Comparison of ENCODE assay signal across 9 cellular contexts in the genomic region with DNA sequence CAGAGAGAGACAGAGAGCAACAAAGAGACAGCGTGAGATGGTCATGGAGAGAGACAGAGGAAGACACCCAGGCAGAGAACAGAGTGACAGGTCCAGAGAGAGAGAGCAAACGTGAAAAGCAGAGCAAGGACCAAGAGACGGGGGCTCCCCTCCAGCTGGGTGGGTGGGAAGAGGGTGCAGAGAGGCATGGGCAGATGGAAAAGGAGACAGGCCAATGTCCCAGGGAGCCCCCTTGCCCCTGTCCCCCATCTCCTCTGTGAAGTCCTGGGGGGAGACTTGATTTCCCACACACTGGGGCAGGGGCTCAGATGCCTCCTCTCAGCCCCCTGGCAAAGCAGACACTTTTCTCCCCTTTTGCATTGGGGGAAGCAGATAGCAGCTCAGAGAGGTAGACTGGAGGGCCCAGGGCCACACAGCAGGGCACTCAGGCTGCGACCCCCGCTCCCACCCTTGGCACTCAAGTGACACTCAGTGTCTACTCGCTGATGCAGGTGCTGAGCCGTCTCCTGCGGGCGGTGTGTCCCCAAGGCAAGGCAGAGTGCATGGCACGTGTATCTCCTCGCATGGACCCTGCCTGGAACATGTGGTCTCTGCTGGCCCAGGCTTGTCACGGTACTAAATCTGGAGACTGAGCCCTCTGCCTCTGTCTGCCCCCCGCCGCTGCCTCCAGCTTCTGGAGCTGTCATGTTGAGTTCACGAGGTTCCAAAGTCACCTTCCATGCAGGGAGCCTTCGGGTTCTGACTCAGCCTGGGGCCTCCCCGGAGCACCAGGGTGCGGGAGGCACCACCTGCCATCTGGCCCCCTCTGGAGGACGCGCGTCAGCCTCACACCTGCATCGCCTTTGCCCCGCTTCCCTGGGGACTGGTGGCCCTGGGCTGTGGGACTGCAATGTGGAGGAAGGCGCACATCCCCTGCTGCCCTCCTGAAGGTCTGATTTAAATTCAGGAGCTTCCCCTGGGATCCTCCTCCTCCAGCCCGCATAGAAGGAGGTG.
DNase-seq lines count a peak whose midpoint lies in the region; ATAC-seq and TF ChIP-seq lines count a peak whose summit lies in the region.
"Had no signal": no experiment of that assay in that cellular context is flagged by ENCODE, and none has a peak within 500 bp of the region (broad histone marks: within the 10 kb centered on the region; RNA-seq: fewer than 3 reads in every experiment).

No MANE protein-coding gene starts in this region.

- CTCF ChIA-PET in activated CD4-positive, alpha-beta T cell treated with anti-CD3 and anti-CD28 coated beads for 36 hours (lab: Charles Lee), result interaction anchor here (0.6 to 1.4 kb wide), 2 partner anchors 26 to 124 kb away, joined by 3 read pairs; no protein-coding TSS in a partner anchor

- no peak for TF ChIP-seq EP300 in stomach (IDR thresholded peaks at IDR 0.05)

- H3K9me3 ChIP-seq in stomach, result no peaks in the 10 kb centered on the region

- no peak for TF ChIP-seq CTCF in stomach (IDR thresholded peaks at IDR 0.05)

- peak; percentile 53 for DNase-seq in activated CD4-positive, alpha-beta T cell treated with anti-CD3 and anti-CD28 coated beads for 36 hours
- DNase-seq in activated CD4-positive, alpha-beta T cell treated with anti-CD3 and anti-CD28 coated beads for 4 hours, result no peak
- DNase-seq in NCI-H2107 (lab: John Stamatoyannopoulos, UW) (peak; percentile 78), head of caudate nucleus (peak in 35 of 42 donors; percentile 9 to 72 (median 43)), stomach (no peak), SKM-1 (lab: John Stamatoyannopoulos, UW; ENCODE audit: unreplicated experiment) (no peak), Ammon's horn (ENCODE audit: low spot score) (no peak)
- DNase-seq in effector CD8-positive, alpha-beta T cell (lab: John Stamatoyannopoulos, UW), result no peak

- WGBS in stomach, 5 donors, result 60 to 84% (median 78%) methylated on average over 11 to 25 of the region's 25 CpGs

- H3K9me3 Mint-ChIP-seq in activated CD4-positive, alpha-beta T cell treated with anti-CD3 and anti-CD28 coated beads for 36 hours (ENCODE audit: low read depth), result no peaks in the 10 kb centered on the region
- H3K9me3 Mint-ChIP-seq: CD8-positive, alpha-beta memory T cell had no signal

- H3K36me3 ChIP-seq in stomach, result no peaks in the 10 kb centered on the region

- no peak for TF ChIP-seq POLR2A in stomach (IDR thresholded peaks at IDR 0.05)

- POLR2A ChIA-PET in activated CD4-positive, alpha-beta T cell treated with anti-CD3 and anti-CD28 coated beads for 36 hours (lab: Charles Lee), result no interaction called here

- H3K27ac ChIP-seq in stomach, result peak overlapping the region in 3 of 5 donors; percentile 29 to 75 (median 73)

- peak; percentile 62 for ATAC-seq in activated CD4-positive, alpha-beta T cell treated with anti-CD3 and anti-CD28 coated beads for 36 hours

- H3K27me3 ChIP-seq in stomach, result no peaks in the 10 kb centered on the region

- no peaks in the 10 kb centered on the region for H3K4me1 Mint-ChIP-seq in activated CD4-positive, alpha-beta T cell treated with anti-CD3 and anti-CD28 coated beads for 36 hours
- H3K4me1 Mint-ChIP-seq: CD8-positive, alpha-beta memory T cell had no signal

- H3K36me3 Mint-ChIP-seq in activated CD4-positive, alpha-beta T cell treated with anti-CD3 and anti-CD28 coated beads for 36 hours (ENCODE audit: low read depth), result no peaks in the 10 kb centered on the region
- H3K36me3 Mint-ChIP-seq: CD8-positive, alpha-beta memory T cell had no signal

- no peaks in the 10 kb centered on the region for H3K27me3 Mint-ChIP-seq in activated CD4-positive, alpha-beta T cell treated with anti-CD3 and anti-CD28 coated beads for 36 hours

- no peak overlapping the region for H3K4me3 Mint-ChIP-seq in activated CD4-positive, alpha-beta T cell treated with anti-CD3 and anti-CD28 coated beads for 36 hours

- no peak overlapping the region for H3K27ac Mint-ChIP-seq in activated CD4-positive, alpha-beta T cell treated with anti-CD3 and anti-CD28 coated beads for 36 hours
- H3K27ac Mint-ChIP-seq: CD8-positive, alpha-beta memory T cell had no signal

- H3K4me1 ChIP-seq in stomach, result peaks cover 27 to 45% (median 34%) of the 10 kb centered on the region in 4 donors

- intact Hi-C loops in activated CD4-positive, alpha-beta T cell treated with anti-CD3 and anti-CD28 coated beads for 36 hours (cut with DNase I, micrococcal nuclease), result no loop called here
- intact Hi-C loops in head of caudate nucleus (cut with DNase I), result no loop called here
- intact Hi-C loops in stomach (cut with DNase I; ENCODE audit: low total_unique reads), result no loop called here

- no peak overlapping the region for H3K4me3 ChIP-seq in stomach

Comparison
In these comparisons a context has a peak if more than half of its experiments do, and no peak if none do; other contexts are left out.
1. DNase-seq: peak in activated CD4-positive, alpha-beta T cell treated with anti-CD3 and anti-CD28 coated beads for 36 hours (single experiment), NCI-H2107 (single experiment) and head of caudate nucleus (35 of 42); none in activated CD4-positive, alpha-beta T cell treated with anti-CD3 and anti-CD28 coated beads for 4 hours (0 of 2), stomach (single experiment), SKM-1 (single experiment), effector CD8-positive, alpha-beta T cell (single experiment) and Ammon's horn (single experiment).